Comparison of ENCODE assay signal across 8 cellular contexts in genomic region chr1:28249013-28249870, GRCh38. TPM values are rescaled to one million over a fixed set of nuclear protein-coding genes. Genes with fewer than 3 reads are reported as not detected.
DNase-seq lines count a peak whose midpoint lies in the region; ATAC-seq, FAIRE-seq and TF ChIP-seq lines count a peak whose summit lies in the region.

No MANE protein-coding gene starts in this region.

- peak overlapping the region; percentile 91 to 99 (median 94) for H3K27ac Mint-ChIP-seq in immature natural killer cell
- H3K27ac Mint-ChIP-seq in stimulated activated naive CD8-positive, alpha-beta T cell treated with anti-CD3 and anti-CD28 coated beads, Interleukin-15, amount 100 ng/mL, for 72 hours: peak overlapping the region; percentile 99 to 100

- intact Hi-C loops in GM12878 (cut with micrococcal nuclease; ENCODE audit: unreplicated experiment): loop anchor here (2.0 to 10.0 kb wide), 6 partner anchors 48 to 474 kb away; partner anchors contain the start of genes MED18, STX12 and THEMIS2

- ATAC-seq in GM12878 (no peak), GM18858 (IDR thresholded peaks at IDR 0.05; ENCODE audit: unreplicated experiment) (no peak)
- ATAC-seq in stimulated activated naive CD8-positive, alpha-beta T cell treated with anti-CD3 and anti-CD28 coated beads, Interleukin-15, amount 100 ng/mL, for 72 hours: peak; percentile 43

- H3K27me3 Mint-ChIP-seq in immature natural killer cell (ENCODE audit: low read depth in 3 of 3): peaks cover 0 to 8% (median 3%) of the 10 kb centered on the region in 3 donors
- no peaks in the 10 kb centered on the region for H3K27me3 Mint-ChIP-seq in stimulated activated naive CD8-positive, alpha-beta T cell treated with anti-CD3 and anti-CD28 coated beads, Interleukin-15, amount 100 ng/mL, for 72 hours

- BruUV-seq in GM12878 (replicated peaks; lab: Mats Ljungman, UMichigan): no TSS peak

- H4K20me1 ChIP-seq in BLaER1: no peaks in the 10 kb centered on the region
- no peaks in the 10 kb centered on the region for H4K20me1 ChIP-seq in OCI-LY3 (ENCODE audit: insufficient read depth, low read length)
- H4K20me1 ChIP-seq in GM12878 (ENCODE audit: control insufficient read depth, insufficient read depth): no peaks in the 10 kb centered on the region

- no peak for FAIRE-seq in GM12878 (lab: Jason Lieb, UNC)

- H2AFZ ChIP-seq in OCI-LY3 (ENCODE audit: low read depth, low read length) (no peak overlapping the region; the same call in none of the 2 replicates), GM12878 (ENCODE audit: control insufficient read depth, low read depth, low read length) (peak overlapping the region; percentile 87)

- H3K9ac ChIP-seq in BLaER1 (peak overlapping the region; percentile 72; the same call in 1 of the 2 replicates), OCI-LY3 (ENCODE audit: low read length) (peak overlapping the region; percentile 54), GM12878 (ENCODE audit: control insufficient read depth, insufficient read depth, low read length) (peak overlapping the region; percentile 52; the same call in 1 of the 2 replicates)

- peak overlapping the region; percentile 84 to 89 (median 88) for H3K4me3 Mint-ChIP-seq in immature natural killer cell
- peak overlapping the region; percentile 90 to 99 for H3K4me3 Mint-ChIP-seq in stimulated activated naive CD8-positive, alpha-beta T cell treated with anti-CD3 and anti-CD28 coated beads, Interleukin-15, amount 100 ng/mL, for 72 hours

- POLR2A ChIA-PET in GM12878 (lab: Charles Lee): interaction anchor here (0.5 to 7.6 kb wide), 15 partner anchors 10 to 476 kb away, joined by 3 to 125 read pairs (median 3); partner anchors contain the start of genes ATP5IF1, MED18 and SESN2

- peaks cover 45 to 52% of the 10 kb centered on the region in 2 donors for H3K4me1 Mint-ChIP-seq in immature natural killer cell
- peaks cover 46% of the 10 kb centered on the region for H3K4me1 Mint-ChIP-seq in stimulated activated naive CD8-positive, alpha-beta T cell treated with anti-CD3 and anti-CD28 coated beads, Interleukin-15, amount 100 ng/mL, for 72 hours

- in situ Hi-C loops in GM12878 (cut with MboI): loop anchor here (5.0 kb wide), 1 partner anchor 353 kb away; no protein-coding TSS in a partner anchor

- H3K9me3 Mint-ChIP-seq in immature natural killer cell: no peaks in the 10 kb centered on the region
- no peaks in the 10 kb centered on the region for H3K9me3 Mint-ChIP-seq in stimulated activated naive CD8-positive, alpha-beta T cell treated with anti-CD3 and anti-CD28 coated beads, Interleukin-15, amount 100 ng/mL, for 72 hours

- no peaks in the 10 kb centered on the region for H3K36me3 ChIP-seq in BLaER1
- H3K36me3 ChIP-seq in OCI-LY3 (replicated peaks; ENCODE audit: low read depth, low read length): no peaks in the 10 kb centered on the region
- no peaks in the 10 kb centered on the region for H3K36me3 ChIP-seq in GM12878 (ENCODE audit: control insufficient read depth in 2 of 2, insufficient read depth in 2 of 2, low read length in 1 of 2)

- RAD21 ChIA-PET in GM12878 (lab: Charles Lee; ENCODE audit: unreplicated experiment): interaction anchor here (0.8 to 4.5 kb wide), 40 partner anchors 10 to 628 kb away, joined by 3 to 34 read pairs (median 5); partner anchors contain the start of genes ATP5IF1, MED18, PHACTR4 and RCC1

- CTCF ChIA-PET in GM12878 (lab: Yijun Ruan, JAX): interaction anchor here (0.6 to 4.5 kb wide), 74 partner anchors 8 to 953 kb away, joined by 3 to 138 read pairs (median 5); partner anchors contain the start of genes ATP5IF1, MED18, PHACTR4 and RNU11

- H3K27ac ChIP-seq in BLaER1: peak overlapping the region; percentile 82
- peak overlapping the region; percentile 30 for H3K27ac ChIP-seq in OCI-LY3 (ENCODE audit: low read length)
- peak overlapping the region; percentile 62 for H3K27ac ChIP-seq in GM12878 (ENCODE audit: control insufficient read depth, insufficient read depth)

- no peaks in the 10 kb centered on the region for H3K79me2 ChIP-seq in OCI-LY3 (ENCODE audit: low read length)
- peaks cover 3% of the 10 kb centered on the region for H3K79me2 ChIP-seq in GM12878 (ENCODE audit: control insufficient read depth, insufficient read depth, low read length)

- DNase-seq in GM12878 (ENCODE audit: low read depth, low spot score) (no peak), immature natural killer cell (no peak)
- DNase-seq in stimulated activated naive CD8-positive, alpha-beta T cell treated with anti-CD3 and anti-CD28 coated beads, Interleukin-15, amount 100 ng/mL, for 72 hours: peak; percentile 65 to 68
- no peak for DNase-seq in activated CD8-positive, alpha-beta memory T cell treated with anti-CD3 and anti-CD28 coated beads for 24 hours

- H3K4me2 ChIP-seq in BLaER1 (peak overlapping the region; percentile 75), OCI-LY3 (ENCODE audit: low read length) (peak overlapping the region; percentile 92), GM12878 (ENCODE audit: control insufficient read depth, insufficient read depth) (peak overlapping the region; percentile 90)

- TF ChIP-seq EP300 in GM12878 (IDR thresholded peaks at IDR 0.05; ENCODE audit: borderline replicate concordance in 1 of 2, control insufficient read depth in 1 of 2, low read depth in 2 of 2, low read length in 2 of 2): no peak

- H3K27me3 ChIP-seq in BLaER1: no peaks in the 10 kb centered on the region
- no peaks in the 10 kb centered on the region for H3K27me3 ChIP-seq in OCI-LY3 (ENCODE audit: low read depth, low read length)
- H3K27me3 ChIP-seq in GM12878 (replicated peaks in 1 of 2; ENCODE audit: control insufficient read depth in 2 of 2, insufficient read depth in 2 of 2, low read length in 1 of 2): no peaks in the 10 kb centered on the region

- H3K36me3 Mint-ChIP-seq in immature natural killer cell: no peaks in the 10 kb centered on the region

- H3K4me3 ChIP-seq in BLaER1 (peak overlapping the region; percentile 22; the same call in 1 of the 2 replicates), OCI-LY3 (ENCODE audit: low read length) (peak overlapping the region; percentile 77), GM12878 (peak overlapping the region; percentile 3; the same call in 1 of the 2 replicates)

- TF ChIP-seq RAD21 in GM12878 (IDR thresholded peaks at IDR 0.05; ENCODE audit: insufficient read depth, low read depth, low read length): no peak

- SMC1A ChIA-PET in GM12878 (lab: Charles Lee; ENCODE audit: uncharacterized antibody, unreplicated experiment): interaction anchor here (0.7 to 9.7 kb wide), 48 partner anchors 9 to 628 kb away, joined by 3 to 84 read pairs (median 5); partner anchors contain the start of genes ATP5IF1, DNAJC8, GMEB1 and MED18

- H3K4me1 ChIP-seq in BLaER1 (peaks cover 60% of the 10 kb centered on the region), OCI-LY3 (ENCODE audit: low read length) (peaks cover 40% of the 10 kb centered on the region), GM12878 (ENCODE audit: control insufficient read depth, insufficient read depth, low read length) (peaks cover 31% of the 10 kb centered on the region)

- 0% methylated on average over 3 of the region's 3 CpGs for WGBS in GM12878 (ENCODE audit: insufficient coverage, insufficient replicate concordance, low lambda C conversion rate, missing lambda C conversion rate)

- H3K9me3 ChIP-seq in BLaER1 (no peaks in the 10 kb centered on the region), OCI-LY3 (ENCODE audit: insufficient read depth, low read length) (no peaks in the 10 kb centered on the region), GM12878 (replicated peaks; ENCODE audit: control insufficient read depth, insufficient read depth, low read length) (no peaks in the 10 kb centered on the region)

- peak; percentile 23 for TF ChIP-seq POLR2A in GM19193 (IDR thresholded peaks at IDR 0.05; ENCODE audit: extremely low read depth, insufficient read depth, insufficient read length)
- peak; percentile 57 for TF ChIP-seq POLR2A in GM12878 (IDR thresholded peaks at IDR 0.05; ENCODE audit: low read depth, low read length)

- TF ChIP-seq CTCF in OCI-LY3 (IDR thresholded peaks at IDR 0.05; ENCODE audit: low read depth, low read length) (no peak), GM12878 (IDR thresholded peaks at IDR 0.05 in 2 of 3, conservative IDR thresholded peaks at IDR 0.05 in 1 of 3; ENCODE audit: control insufficient read depth in 2 of 3, extremely low read depth in 1 of 3, insufficient read depth in 1 of 3, low read depth in 3 of 3, low read length in 3 of 3) (no peak)

RNA-seq across cellular contexts. Expression of gene SESN2, which starts 10.1 kb away (rescaled TPM):
- 3.6 and 4.0 TPM in 2 replicates for total RNA-seq in GM12878 (2013; cell fraction: nucleolus; rRNA removed)
- total RNA-seq in GM12878 (2014; rRNA removed): 18.3 and 22.1 TPM in 2 replicates
- total RNA-seq in GM12878 (2014; rRNA removed; fragmentation: Illumina TruSeq; extraction: Trizol): 7.6 and 8.6 TPM in 2 replicates
- 21.7 and 23.9 TPM in 2 replicates for total RNA-seq in GM12878 (2021)
- 8.6 TPM for polyA plus RNA-seq in GM12878 (2011; ENCODE audit: low read depth)
- 7.0 and 16.7 TPM in 2 replicates for polyA plus RNA-seq in GM12878 (2011; rRNA removed)
- polyA plus RNA-seq in GM12878 (2011; cell fraction: cytosol; rRNA removed): 17.2 and 19.0 TPM in 2 replicates
- 15.9 and 16.1 TPM in 2 replicates for polyA plus RNA-seq in GM12878 (2011; cell fraction: nucleus; rRNA removed)
- 14.6 and 17.5 TPM in 2 replicates for polyA plus RNA-seq in GM12878 (2012)
- polyA plus RNA-seq in GM12878 (2014; fragmentation: Illumina TruSeq; extraction: Trizol): 6.9 and 13.4 TPM in 2 replicates
- 1 to 10 TPM; 1.5 to 2.7 TPM for polyA plus RNA-seq in GM12878 (2014; fragmentation: Nextera tagmentation; extraction: Ambion mirVana)
- polyA plus RNA-seq in GM12878 (2014; rRNA removed): 19.0 and 21.7 TPM in 2 replicates
- 10 to 100 TPM; 33.0 to 40.9 TPM for polyA plus RNA-seq in GM12878 (2016; fragmentation: Nextera tagmentation; extraction: Ambion mirVana)
- polyA minus RNA-seq in GM12878 (2011; rRNA and poly(A)+ RNA removed): 13.8 and 20.2 TPM in 2 replicates
- 8.0 and 9.6 TPM in 2 replicates for polyA minus RNA-seq in GM12878 (2011; cell fraction: cytosol; rRNA and poly(A)+ RNA removed)
- polyA minus RNA-seq in GM12878 (2011; cell fraction: nucleus; rRNA and poly(A)+ RNA removed): 4.2 and 5.7 TPM in 2 replicates
- 10 to 100 TPM; 10.2 to 23.5 (median 14.0) TPM for polyA plus RNA-seq in immature natural killer cell

RNA-seq across cellular contexts. Expression of gene ATP5IF1, which starts 13.3 kb away (rescaled TPM):
- 29.9 and 31.3 TPM in 2 replicates for total RNA-seq in GM12878 (2013; cell fraction: nucleolus; rRNA removed)
- 515 and 527 TPM in 2 replicates for total RNA-seq in GM12878 (2014; rRNA removed)
- 256 and 286 TPM in 2 replicates for total RNA-seq in GM12878 (2014; rRNA removed; fragmentation: Illumina TruSeq; extraction: Trizol)
- total RNA-seq in GM12878 (2021): 314 and 320 TPM in 2 replicates
- polyA plus RNA-seq in GM12878 (2011; ENCODE audit: low read depth): 210 TPM
- 279 and 352 TPM in 2 replicates for polyA plus RNA-seq in GM12878 (2011; rRNA removed)
- 259 and 347 TPM in 2 replicates for polyA plus RNA-seq in GM12878 (2011; cell fraction: cytosol; rRNA removed)
- 205 and 266 TPM in 2 replicates for polyA plus RNA-seq in GM12878 (2011; cell fraction: nucleus; rRNA removed)
- 407 and 585 TPM in 2 replicates for polyA plus RNA-seq in GM12878 (2012)
- 146 and 253 TPM in 2 replicates for polyA plus RNA-seq in GM12878 (2014; fragmentation: Illumina TruSeq; extraction: Trizol)
- polyA plus RNA-seq in GM12878 (2014; fragmentation: Nextera tagmentation; extraction: Ambion mirVana): 100 to 1,000 TPM; 296 to 883 TPM
- polyA plus RNA-seq in GM12878 (2014; rRNA removed): 892 and 1,008 TPM in 2 replicates
- 1,000 to 10,000 TPM; 1,209 to 1,210 TPM for polyA plus RNA-seq in GM12878 (2016; fragmentation: Nextera tagmentation; extraction: Ambion mirVana)
- 45.1 and 56.3 TPM in 2 replicates for polyA minus RNA-seq in GM12878 (2011; rRNA and poly(A)+ RNA removed)
- 40.3 and 46.8 TPM in 2 replicates for polyA minus RNA-seq in GM12878 (2011; cell fraction: cytosol; rRNA and poly(A)+ RNA removed)
- polyA minus RNA-seq in GM12878 (2011; cell fraction: nucleus; rRNA and poly(A)+ RNA removed): 29.7 and 52.8 TPM in 2 replicates
- polyA plus RNA-seq in immature natural killer cell: 100 to 1,000 TPM; 462 to 960 (median 728) TPM

RNA-seq across cellular contexts. Expression of gene DNAJC8, which starts 16.4 kb away (rescaled TPM):
- 26.2 and 27.8 TPM in 2 replicates for total RNA-seq in GM12878 (2013; cell fraction: nucleolus; rRNA removed)
- total RNA-seq in GM12878 (2014; rRNA removed) (91.2 and 109 TPM in 2 replicates), GM12878 (2014; rRNA removed; fragmentation: Illumina TruSeq; extraction: Trizol) (152 and 155 TPM in 2 replicates), GM12878 (2021) (109 and 111 TPM in 2 replicates)
- polyA plus RNA-seq in GM12878 (2011; ENCODE audit: low read depth): 61.0 TPM
- polyA plus RNA-seq in GM12878 (2011; rRNA removed) (137 and 176 TPM in 2 replicates), GM12878 (2014; fragmentation: Illumina TruSeq; extraction: Trizol) (251 and 323 TPM in 2 replicates), GM12878 (2014; fragmentation: Nextera tagmentation; extraction: Ambion mirVana) (100 to 1,000 TPM; 209 to 296 TPM), GM12878 (2014; rRNA removed) (95.0 and 106 TPM in 2 replicates), GM12878 (2016; fragmentation: Nextera tagmentation; extraction: Ambion mirVana) (100 to 1,000 TPM; 149 to 155 TPM), immature natural killer cell (100 to 1,000 TPM; 197 to 269 (median 205) TPM)
- polyA plus RNA-seq in GM12878 (2011; cell fraction: cytosol; rRNA removed): 84.8 and 92.1 TPM in 2 replicates
- 59.2 and 72.5 TPM in 2 replicates for polyA plus RNA-seq in GM12878 (2011; cell fraction: nucleus; rRNA removed)
- 68.0 and 82.9 TPM in 2 replicates for polyA plus RNA-seq in GM12878 (2012)
- polyA minus RNA-seq in GM12878 (2011; rRNA and poly(A)+ RNA removed): 36.3 and 42.2 TPM in 2 replicates
- 14.1 and 15.9 TPM in 2 replicates for polyA minus RNA-seq in GM12878 (2011; cell fraction: cytosol; rRNA and poly(A)+ RNA removed)
- polyA minus RNA-seq in GM12878 (2011; cell fraction: nucleus; rRNA and poly(A)+ RNA removed): 8.7 and 16.1 TPM in 2 replicates

Comparison
In these comparisons a context has a peak if more than half of its experiments do, and no peak if none do; other contexts are left out.
1. H3K27ac ChIP-seq: peak in every context shown above with its lines; median percentile 82 in BLaER1; 62 in GM12878; 30 in OCI-LY3.
2. H3K4me3 ChIP-seq: peak in every context shown above with its lines; median percentile 77 in OCI-LY3; 22 in BLaER1; 3 in GM12878.
3. DNase-seq: peak in stimulated activated naive CD8-positive, alpha-beta T cell treated with anti-CD3 and anti-CD28 coated beads, Interleukin-15, amount 100 ng/mL, for 72 hours (2 of 2); none in GM12878 (single experiment), immature natural killer cell (0 of 3) and activated CD8-positive, alpha-beta memory T cell treated with anti-CD3 and anti-CD28 coated beads for 24 hours (single experiment).
4. Peak in every context shown above with its lines, with median percentiles within 50 percentile points of each other: H3K4me2 ChIP-seq and H3K9ac ChIP-seq.